ENCODE assay signal across 15 cellular contexts in genomic region chr13:51425410-51426042, GRCh38. TPM values are rescaled to one million over a fixed set of nuclear protein-coding genes. Genes with fewer than 3 reads are reported as not detected.
DNase-seq lines count a peak whose midpoint lies in the region; ATAC-seq, FAIRE-seq and TF ChIP-seq lines count a peak whose summit lies in the region.
"Had no signal": no experiment of that assay in that cellular context is flagged by ENCODE, and none has a peak within 500 bp of the region (broad histone marks: within the 10 kb centered on the region; RNA-seq: fewer than 3 reads in every experiment).

No MANE protein-coding gene starts in this region.

- H2BK20ac ChIP-seq in H1 (ENCODE audit: low read length), result no peak overlapping the region

- H3K36me3 ChIP-seq in H1 (ENCODE audit: control insufficient read depth in 2 of 4, insufficient read depth in 4 of 4, low read length in 3 of 4), result peaks cover 0 to 27% (median 12%) of the 10 kb centered on the region in 4 experiments; a peak in 5 of 8 replicates
- H3K36me3 ChIP-seq: ovary had no signal

- intact Hi-C loops in left colon (cut with DNase I, micrococcal nuclease), result no loop called here

- no peak overlapping the region for H2BK12ac ChIP-seq in H1 (ENCODE audit: low read depth, low read length)

- no peak for TF ChIP-seq RAD21 in H1 (IDR thresholded peaks at IDR 0.05 in 1 of 2, conservative IDR thresholded peaks at IDR 0.05 in 1 of 2; ENCODE audit: low read depth in 2 of 2, low read length in 2 of 2)

- H2AFZ ChIP-seq in H1 (ENCODE audit: low read length), result no peak overlapping the region

- CTCF ChIA-PET in H1 (lab: Charles Lee; ENCODE audit: partially characterized antibody), result interaction anchor here (0.7 to 0.8 kb wide), 3 partner anchors 51 to 366 kb away, joined by 3 read pairs; no protein-coding TSS in a partner anchor

- no peak overlapping the region for H3K18ac ChIP-seq in H1 (ENCODE audit: extremely low read depth, low read length)

- no peak overlapping the region for H3K27ac Mint-ChIP-seq in activated naive CD8-positive, alpha-beta T cell
- H3K27ac Mint-ChIP-seq in activated naive CD8-positive, alpha-beta T cell treated with anti-CD3 and anti-CD28 coated beads for 36 hours, result no peak overlapping the region
- H3K27ac Mint-ChIP-seq: activated CD8-positive, alpha-beta T cell treated with anti-CD3 and anti-CD28 coated beads, Interleukin-2, amount 10 ng/mL, durations not matched to agents 7 days and 5 days; T-helper 17 cell had no signal

- H4K8ac ChIP-seq in H1 (ENCODE audit: extremely low read depth, insufficient read depth, low read length), result no peak overlapping the region

- H3K4me1 ChIP-seq in H1 (replicated peaks in 1 of 4; ENCODE audit: control insufficient read depth in 3 of 4, insufficient read depth in 4 of 4, low read length in 3 of 4), result peaks cover 6 to 31% (median 13%) of the 10 kb centered on the region in 4 experiments

- TF ChIP-seq POLR2A in H1 (IDR thresholded peaks at IDR 0.05; ENCODE audit: control extremely low read depth in 1 of 2, low read depth in 2 of 2, low read length in 2 of 2), result no peak

- H3K9me3 Mint-ChIP-seq in activated naive CD8-positive, alpha-beta T cell (ENCODE audit: low read depth), result no peaks in the 10 kb centered on the region
- no peaks in the 10 kb centered on the region for H3K9me3 Mint-ChIP-seq in activated naive CD8-positive, alpha-beta T cell treated with anti-CD3 and anti-CD28 coated beads for 36 hours
- H3K9me3 Mint-ChIP-seq: effector memory CD8-positive, alpha-beta T cell had no signal

- H3K79me2 ChIP-seq in H1 (ENCODE audit: control insufficient read depth in 1 of 2, insufficient read depth in 2 of 2, low read length in 2 of 2), result peaks cover 0 to 86% of the 10 kb centered on the region in 2 experiments; a peak in 2 of 4 replicates

- ATAC-seq in left colon, result peak; percentile 92
- ATAC-seq: activated CD8-positive, alpha-beta T cell treated with anti-CD3 and anti-CD28 coated beads, Interleukin-2, amount 10 ng/mL, durations not matched to agents 7 days and 5 days; effector memory CD8-positive, alpha-beta T cell; T-helper 17 cell had no signal

- no peak overlapping the region for H3K56ac ChIP-seq in H1 (replicated peaks; ENCODE audit: insufficient read length, low read depth, low read length)

- H4K91ac ChIP-seq in H1 (replicated peaks; ENCODE audit: insufficient read length, low read length), result no peak overlapping the region

- H3K27me3 Mint-ChIP-seq in activated naive CD8-positive, alpha-beta T cell, result no peaks in the 10 kb centered on the region
- no peaks in the 10 kb centered on the region for H3K27me3 Mint-ChIP-seq in activated naive CD8-positive, alpha-beta T cell treated with anti-CD3 and anti-CD28 coated beads for 36 hours
- H3K27me3 Mint-ChIP-seq: effector memory CD8-positive, alpha-beta T cell; T-helper 17 cell had no signal

- no peak overlapping the region for H3K14ac ChIP-seq in H1 (ENCODE audit: insufficient read length)

- no peaks in the 10 kb centered on the region for H3K79me1 ChIP-seq in H1 (ENCODE audit: low read depth, low read length)

- H2AK5ac ChIP-seq in H1 (ENCODE audit: low read depth, low read length), result no peak overlapping the region

- H3K9me3 ChIP-seq in H1 (ENCODE audit: insufficient read depth in 2 of 2, low read depth in 1 of 2, low read length in 1 of 2), result no peaks in the 10 kb centered on the region
- H3K9me3 ChIP-seq: ovary had no signal

- H3K27ac ChIP-seq in H1 (ENCODE audit: low read depth, low read length), result no peak overlapping the region
- H3K27ac ChIP-seq: ovary had no signal

- no peak for TF ChIP-seq CTCF in H1 (IDR thresholded peaks at IDR 0.05; ENCODE audit: control extremely low read depth in 1 of 3, insufficient read depth in 1 of 3, low read depth in 1 of 3, low read length in 3 of 3)

- POLR2A ChIA-PET in H1 (lab: Charles Lee; ENCODE audit: partially characterized antibody), result interaction anchor here (1.1 kb wide), 1 partner anchor 28 kb away, joined by 3 read pairs; the partner anchor contains the start of gene INTS6

- peak overlapping the region; percentile 91 for H4K5ac ChIP-seq in H1 (ENCODE audit: insufficient read length, low read depth, low read length)

- H2BK15ac ChIP-seq in H1 (ENCODE audit: low read length), result no peak overlapping the region

- H3K9ac ChIP-seq in H1 (replicated peaks in 1 of 4; ENCODE audit: extremely low read depth in 1 of 4, low read depth in 3 of 4, low read length in 3 of 4), result no peak overlapping the region

- 49% methylated on average over 4 of the region's 4 CpGs; no CpG with 5 or more reads in 1 of the 2 experiments for WGBS in H1 (ENCODE audit: extremely low coverage in 1 of 2, insufficient coverage in 1 of 2, insufficient read length in 1 of 2, insufficient replicate concordance in 2 of 2, low coverage in 1 of 2, low lambda C conversion rate in 2 of 2, missing lambda C conversion rate in 1 of 2), 2 experiments

- no peak for DNase-seq in activated naive CD8-positive, alpha-beta T cell treated with anti-CD3 and anti-CD28 coated beads for 36 hours
- DNase-seq in H1 (ENCODE audit: low read depth in 1 of 2, low spot score in 2 of 2) (no peak), left colon (no peak), stromal cell of bone marrow (ENCODE audit: low read depth) (peak; percentile 54), NCI-H1105 treated with DMSO at 0.1 percent for 48 hours (lab: John Stamatoyannopoulos, UW) (no peak), MV-4-11 (lab: John Stamatoyannopoulos, UW) (no peak), middle frontal gyrus (ENCODE audit: extremely low spot score, low spot score) (no peak)
- DNase-seq: activated CD8-positive, alpha-beta T cell treated with anti-CD3 and anti-CD28 coated beads, Interleukin-2, amount 10 ng/mL, durations not matched to agents 7 days and 5 days; activated naive CD4-positive, alpha-beta T cell treated with anti-CD3 and anti-CD28 coated beads, Interleukin-2, amount 50 U/mL, for 16 hours; effector memory CD8-positive, alpha-beta T cell; ovary; stimulated activated CD4-positive, alpha-beta T cell treated with anti-CD3 and anti-CD28 coated beads, Interleukin-4, amount 100 ng/mL, for 4 hours; T-helper 17 cell had no signal

- H3K4ac ChIP-seq in H1 (replicated peaks; ENCODE audit: insufficient read length, low read depth, low read length), result no peak overlapping the region

- no peak for TF ChIP-seq EP300 in H1 (IDR thresholded peaks at IDR 0.05; ENCODE audit: borderline replicate concordance in 1 of 2, low read depth in 2 of 2, low read length in 2 of 2)

- H2BK120ac ChIP-seq in H1 (replicated peaks; ENCODE audit: low read depth, low read length), result no peak overlapping the region

- H3K4me3 Mint-ChIP-seq in activated naive CD8-positive, alpha-beta T cell, result peak overlapping the region; percentile 23
- H3K4me3 Mint-ChIP-seq in activated naive CD8-positive, alpha-beta T cell treated with anti-CD3 and anti-CD28 coated beads for 36 hours, result no peak overlapping the region
- H3K4me3 Mint-ChIP-seq: activated CD8-positive, alpha-beta T cell treated with anti-CD3 and anti-CD28 coated beads, Interleukin-2, amount 10 ng/mL, durations not matched to agents 7 days and 5 days; T-helper 17 cell had no signal

- H3K23ac ChIP-seq in H1 (ENCODE audit: insufficient read length), result no peak overlapping the region

- H3K23me2 ChIP-seq in H1 (ENCODE audit: low read depth, low read length), result no peaks in the 10 kb centered on the region; the same call in 1 of the 2 replicates

- peak overlapping the region; percentile 1 to 54; a peak in 3 of 4 replicates for H3K4me2 ChIP-seq in H1 (ENCODE audit: insufficient read depth in 1 of 2, low read depth in 2 of 2, low read length in 2 of 2)

- FAIRE-seq in H1 (lab: Jason Lieb, UNC), result no peak
- FAIRE-seq: keratinocyte had no signal

- peak overlapping the region in 2 of 4 experiments; percentile 11 to 39; a peak in 3 of 8 replicates for H3K4me3 ChIP-seq in H1 (ENCODE audit: extremely low read depth in 1 of 4, insufficient read depth in 2 of 4, low read depth in 3 of 4, low read length in 4 of 4)
- H3K4me3 ChIP-seq: ovary had no signal

- H3K36me3 Mint-ChIP-seq in activated naive CD8-positive, alpha-beta T cell, result peaks cover 27% of the 10 kb centered on the region
- peaks cover 54% of the 10 kb centered on the region for H3K36me3 Mint-ChIP-seq in activated naive CD8-positive, alpha-beta T cell treated with anti-CD3 and anti-CD28 coated beads for 36 hours

- H2BK5ac ChIP-seq in H1 (ENCODE audit: low read depth, low read length), result no peak overlapping the region

- peaks cover 85% of the 10 kb centered on the region for H3K4me1 Mint-ChIP-seq in activated naive CD8-positive, alpha-beta T cell (ENCODE audit: low read depth)
- H3K4me1 Mint-ChIP-seq in activated naive CD8-positive, alpha-beta T cell treated with anti-CD3 and anti-CD28 coated beads for 36 hours, result peaks cover 67% of the 10 kb centered on the region

- no peaks in the 10 kb centered on the region for H4K20me1 ChIP-seq in H1 (replicated peaks in 1 of 2; ENCODE audit: control insufficient read depth in 1 of 2, insufficient read depth in 2 of 2, low read length in 2 of 2)

- no peaks in the 10 kb centered on the region for H3K27me3 ChIP-seq in H1 (replicated peaks in 1 of 4; ENCODE audit: control insufficient read depth in 3 of 4, extremely low read depth in 1 of 4, insufficient read depth in 3 of 4, low read length in 3 of 4)
- H3K27me3 ChIP-seq: ovary had no signal

TF ChIP-seq in H1, 55 proteins besides CTCF, POLR2A, EP300 and RAD21:
- TF ChIP-seq HDAC2 (IDR thresholded peaks at IDR 0.05; ENCODE audit: borderline replicate concordance in 1 of 2, low read depth in 2 of 2, low read length in 2 of 2) (no peak), CEBPB (IDR thresholded peaks at IDR 0.05; ENCODE audit: low read depth, low read length) (peak; percentile 81)
TF ChIP-seq in H1: peak in this region for 1.

RNA-seq across cellular contexts. Expression of gene INTS6, which starts 27.3 kb away (rescaled TPM):
- total RNA-seq in activated naive CD8-positive, alpha-beta T cell treated with anti-CD3 and anti-CD28 coated beads for 36 hours, result 10 to 100 TPM; 42.6 to 44.5 TPM
- total RNA-seq in H1 (2021; fragmentation: NEBNext Ultra II Directional; extraction: Animal tissue kit (Norgen Biotek cat#: 25700)), result 42.6 and 42.8 TPM in 2 replicates
- 7.4 and 12.6 TPM in 2 replicates for polyA plus RNA-seq in H1 (2011; rRNA removed)
- polyA plus RNA-seq in H1 (2011; cell fraction: cytosol; rRNA removed), result 12.2 TPM
- 18.2 TPM for polyA plus RNA-seq in H1 (2011; cell fraction: nucleus; rRNA removed)
- 16.8 to 32.2 TPM (median 20.4 TPM) in 4 replicates for polyA plus RNA-seq in H1 (2012, experiment 1 of 2)
- polyA plus RNA-seq in H1 (2012, experiment 2 of 2), result 1.5 TPM
- 16.3 TPM for polyA plus RNA-seq in H1 (2013, experiment 1 of 2)
- 17.7 TPM for polyA plus RNA-seq in H1 (2013, experiment 2 of 2)
- polyA minus RNA-seq in H1 (2011; rRNA and poly(A)+ RNA removed), result 95.8 and 153 TPM in 2 replicates
- polyA minus RNA-seq in H1 (2011; cell fraction: cytosol; rRNA and poly(A)+ RNA removed), result 25.7 TPM
- 101 TPM for polyA minus RNA-seq in H1 (2011; cell fraction: nucleus; rRNA and poly(A)+ RNA removed)
- 10 to 100 TPM; 32.1 to 35.4 TPM for total RNA-seq in left colon
